ENCODE assay signal across 2 cellular contexts in the genomic region with DNA sequence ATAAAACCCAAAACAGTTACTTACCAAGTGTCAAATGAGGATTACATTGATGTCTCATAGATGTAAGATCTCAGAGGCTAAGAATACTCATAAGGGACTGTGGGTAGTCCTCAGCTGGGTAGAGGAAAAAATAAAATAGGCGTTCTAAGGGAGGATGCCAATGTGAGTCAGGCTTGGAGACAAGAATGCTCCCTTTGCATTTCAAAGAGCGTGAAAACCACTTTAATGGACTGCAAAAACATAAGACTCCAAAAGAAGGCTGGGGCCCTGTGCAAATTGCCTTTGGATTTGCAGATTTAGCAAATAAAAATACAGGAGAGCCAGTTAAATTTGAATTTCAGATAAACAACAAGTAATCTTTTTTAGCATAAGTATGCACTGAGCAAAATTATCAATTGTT.
TF ChIP-seq lines count a peak whose summit lies in the region.

No MANE protein-coding gene starts in this region.

TF ChIP-seq in GM23338, 12 proteins besides CTCF, POLR2A, EP300 and RAD21:
- TF ChIP-seq, protein P1, sequence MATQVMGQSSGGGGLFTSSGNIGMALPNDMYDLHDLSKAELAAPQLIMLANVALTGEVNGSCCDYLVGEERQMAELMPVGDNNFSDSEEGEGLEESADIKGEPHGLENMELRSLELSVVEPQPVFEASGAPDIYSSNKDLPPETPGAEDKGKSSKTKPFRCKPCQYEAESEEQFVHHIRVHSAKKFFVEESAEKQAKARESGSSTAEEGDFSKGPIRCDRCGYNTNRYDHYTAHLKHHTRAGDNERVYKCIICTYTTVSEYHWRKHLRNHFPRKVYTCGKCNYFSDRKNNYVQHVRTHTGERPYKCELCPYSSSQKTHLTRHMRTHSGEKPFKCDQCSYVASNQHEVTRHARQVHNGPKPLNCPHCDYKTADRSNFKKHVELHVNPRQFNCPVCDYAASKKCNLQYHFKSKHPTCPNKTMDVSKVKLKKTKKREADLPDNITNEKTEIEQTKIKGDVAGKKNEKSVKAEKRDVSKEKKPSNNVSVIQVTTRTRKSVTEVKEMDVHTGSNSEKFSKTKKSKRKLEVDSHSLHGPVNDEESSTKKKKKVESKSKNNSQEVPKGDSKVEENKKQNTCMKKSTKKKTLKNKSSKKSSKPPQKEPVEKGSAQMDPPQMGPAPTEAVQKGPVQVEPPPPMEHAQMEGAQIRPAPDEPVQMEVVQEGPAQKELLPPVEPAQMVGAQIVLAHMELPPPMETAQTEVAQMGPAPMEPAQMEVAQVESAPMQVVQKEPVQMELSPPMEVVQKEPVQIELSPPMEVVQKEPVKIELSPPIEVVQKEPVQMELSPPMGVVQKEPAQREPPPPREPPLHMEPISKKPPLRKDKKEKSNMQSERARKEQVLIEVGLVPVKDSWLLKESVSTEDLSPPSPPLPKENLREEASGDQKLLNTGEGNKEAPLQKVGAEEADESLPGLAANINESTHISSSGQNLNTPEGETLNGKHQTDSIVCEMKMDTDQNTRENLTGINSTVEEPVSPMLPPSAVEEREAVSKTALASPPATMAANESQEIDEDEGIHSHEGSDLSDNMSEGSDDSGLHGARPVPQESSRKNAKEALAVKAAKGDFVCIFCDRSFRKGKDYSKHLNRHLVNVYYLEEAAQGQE (IDR thresholded peaks at IDR 0.05; ENCODE audit: unreplicated experiment) = no peak
- TF ChIP-seq ZNF114 (CRISPR knock-in tag; IDR thresholded peaks at IDR 0.05) (no peak), POLR2AphosphoS5 (IDR thresholded peaks at IDR 0.05; ENCODE audit: low read depth) (no peak), EZH2phosphoT487 (IDR thresholded peaks at IDR 0.05; ENCODE audit: unreplicated experiment) (no peak), JUNB (IDR thresholded peaks at IDR 0.05; ENCODE audit: unreplicated experiment) (no peak), EZH2 (IDR thresholded peaks at IDR 0.05; ENCODE audit: low read depth, unreplicated experiment) (no peak), ZNF331 (CRISPR knock-in tag; IDR thresholded peaks at IDR 0.05; ENCODE audit: low read depth) (no peak)

TF ChIP-seq in WTC11, 78 proteins besides CTCF, POLR2A, EP300 and RAD21 (continued from another document):
- TF ChIP-seq, protein P2, sequence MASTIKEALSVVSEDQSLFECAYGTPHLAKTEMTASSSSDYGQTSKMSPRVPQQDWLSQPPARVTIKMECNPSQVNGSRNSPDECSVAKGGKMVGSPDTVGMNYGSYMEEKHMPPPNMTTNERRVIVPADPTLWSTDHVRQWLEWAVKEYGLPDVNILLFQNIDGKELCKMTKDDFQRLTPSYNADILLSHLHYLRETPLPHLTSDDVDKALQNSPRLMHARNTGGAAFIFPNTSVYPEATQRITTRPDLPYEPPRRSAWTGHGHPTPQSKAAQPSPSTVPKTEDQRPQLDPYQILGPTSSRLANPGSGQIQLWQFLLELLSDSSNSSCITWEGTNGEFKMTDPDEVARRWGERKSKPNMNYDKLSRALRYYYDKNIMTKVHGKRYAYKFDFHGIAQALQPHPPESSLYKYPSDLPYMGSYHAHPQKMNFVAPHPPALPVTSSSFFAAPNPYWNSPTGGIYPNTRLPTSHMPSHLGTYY (CRISPR knock-in tag; IDR thresholded peaks at IDR 0.05) = no peak
- TF ChIP-seq KAT7 (CRISPR knock-in tag; IDR thresholded peaks at IDR 0.05; ENCODE audit: borderline replicate concordance) = no peak
